In genomic region chr14:99602054-99602787, GRCh38 we compare ENCODE assay signal across 8 cellular contexts. TPM values are rescaled to one million over a fixed set of nuclear protein-coding genes. Genes with fewer than 3 reads are reported as not detected.
DNase-seq lines count a peak whose midpoint lies in the region; ATAC-seq and TF ChIP-seq lines count a peak whose summit lies in the region.

No MANE protein-coding gene starts in this region.

- CTCF ChIA-PET in mammary epithelial cell (lab: Charles Lee; ENCODE audit: low non-redundant PET), result interaction anchor here (0.6 kb wide), 2 partner anchors 13 to 47 kb away, joined by 3 to 8 read pairs; no protein-coding TSS in a partner anchor

- intact Hi-C loops in mammary epithelial cell (cut with micrococcal nuclease), result no loop called here

- H3K79me2 ChIP-seq in mammary epithelial cell (ENCODE audit: insufficient read depth, low read length), result peaks cover 65% of the 10 kb centered on the region

- no TSS peak for BruUV-seq in mammary epithelial cell (replicated peaks; lab: Mats Ljungman, UMichigan)

- dilution Hi-C loops in mammary epithelial cell (cut with HindIII; ENCODE audit: low sequenced_read_pairs), result no loop called here

- TF ChIP-seq CTCF in LNCAP (IDR thresholded peaks at IDR 0.05) (peak; percentile 19; the same call in 1 of the 2 replicates), mammary epithelial cell (conservative IDR thresholded peaks at IDR 0.05 in 1 of 2, IDR thresholded peaks at IDR 0.05 in 1 of 2; ENCODE audit: extremely low read depth in 1 of 2, insufficient read depth in 1 of 2, low read depth in 1 of 2, low read length in 2 of 2) (no peak)

- no peak for ATAC-seq in HG02884 (IDR thresholded peaks at IDR 0.05; ENCODE audit: unreplicated experiment)

- H3K4me2 ChIP-seq in mammary epithelial cell (ENCODE audit: insufficient read depth, low read depth, low read length), result peak overlapping the region; percentile 84

- in situ Hi-C loops in mammary epithelial cell (cut with MboI; ENCODE audit: low sequenced_read_pairs in 2 of 2), result no loop called here

- peak overlapping the region; percentile 26 for H2AFZ ChIP-seq in mammary epithelial cell (ENCODE audit: low read depth, low read length)

- DNase-seq in CD1c-positive myeloid dendritic cell (ENCODE audit: extremely low spot score) (peak; percentile 52), mammary epithelial cell (no peak), activated gamma-delta T cell treated with Interleukin-2 at 50 U/mL for 16 hours (no peak), NCI-H187 treated with DMSO at 0.1 percent for 48 hours (lab: John Stamatoyannopoulos, UW) (no peak)
- no peak for DNase-seq in central memory CD4-positive, alpha-beta T cell

- H3K9me3 ChIP-seq in mammary epithelial cell (replicated peaks; ENCODE audit: insufficient read depth, low read length), result no peaks in the 10 kb centered on the region
- H3K9me3 ChIP-seq in mucosa of stomach (ENCODE audit: control insufficient read depth, low read length), result no peaks in the 10 kb centered on the region

- no peaks in the 10 kb centered on the region for H4K20me1 ChIP-seq in mammary epithelial cell (ENCODE audit: insufficient read depth, low read length)

- no peak overlapping the region for H3K27ac ChIP-seq in mammary epithelial cell (ENCODE audit: insufficient read depth, low read depth, low read length)

- no peaks in the 10 kb centered on the region for H3K36me3 ChIP-seq in mammary epithelial cell (ENCODE audit: insufficient read depth, low read length)
- no peaks in the 10 kb centered on the region for H3K36me3 ChIP-seq in mucosa of stomach (ENCODE audit: control insufficient read depth, insufficient read depth, low read length)

- H3K9ac ChIP-seq in mammary epithelial cell (ENCODE audit: insufficient read depth, low read length), result no peak overlapping the region
- H3K9ac ChIP-seq in mucosa of stomach (ENCODE audit: low read length), result peak overlapping the region; percentile 40

- peak overlapping the region; percentile 40 to 68 (median 67) for H3K4me3 ChIP-seq in mammary epithelial cell (replicated peaks in 1 of 3; ENCODE audit: insufficient read depth in 1 of 3, low read depth in 2 of 3, low read length in 3 of 3)
- H3K4me3 ChIP-seq in mucosa of stomach (ENCODE audit: low read length), result peak overlapping the region; percentile 39

- H3K4me1 ChIP-seq in mammary epithelial cell (ENCODE audit: insufficient read depth, low read length) (peaks cover 36% of the 10 kb centered on the region), mucosa of stomach (ENCODE audit: control insufficient read depth, insufficient read depth, low read length) (peaks cover 69% of the 10 kb centered on the region)

- WGBS in mammary epithelial cell (ENCODE audit: low coverage, missing lambda C conversion rate), result 59% methylated on average over 14 of the region's 18 CpGs

- no peaks in the 10 kb centered on the region for H3K27me3 ChIP-seq in mammary epithelial cell (ENCODE audit: insufficient read depth, low read length)
- no peaks in the 10 kb centered on the region for H3K27me3 ChIP-seq in mucosa of stomach (ENCODE audit: control insufficient read depth, insufficient read depth, low read length)

RNA-seq across cellular contexts. Expression of gene CCDC85C, which starts 1.8 kb away (rescaled TPM):
- 10 to 100 TPM in 1 of 2 donors, 1 to 10 TPM in 1; 8.3 to 32.6 TPM for total RNA-seq in mammary epithelial cell
- polyA plus RNA-seq in mammary epithelial cell, result 15.1 TPM
- 13.6 TPM for polyA minus RNA-seq in mammary epithelial cell

RNA-seq across cellular contexts. Expression of gene HHIPL1, which starts 42.7 kb away (rescaled TPM):
- total RNA-seq in mammary epithelial cell, result under 1 TPM; 0.38 to 0.83 TPM
- 0.06 TPM for polyA plus RNA-seq in mammary epithelial cell
- polyA minus RNA-seq in mammary epithelial cell, result not detected
